Comparison of ENCODE assay signal across 12 cellular contexts in genomic region chrX:134161162-134161561, GRCh38.
DNase-seq lines count a peak whose midpoint lies in the region; ATAC-seq and TF ChIP-seq lines count a peak whose summit lies in the region.
"Had no signal": no experiment of that assay in that cellular context is flagged by ENCODE, and none has a peak within 500 bp of the region (broad histone marks: within the 10 kb centered on the region; RNA-seq: fewer than 3 reads in every experiment).

No MANE protein-coding gene starts in this region.

- H3K27me3 ChIP-seq in tibial artery: no peaks in the 10 kb centered on the region
- H3K27me3 ChIP-seq: SJSA1 had no signal

- no peaks in the 10 kb centered on the region for H3K4me1 ChIP-seq in tibial artery
- H3K4me1 ChIP-seq: SJSA1 had no signal

- TF ChIP-seq CTCF in epithelial cell of proximal tubule (conservative IDR thresholded peaks at IDR 0.05; ENCODE audit: low read depth, low read length) (no peak), tibial artery (IDR thresholded peaks at IDR 0.05) (no peak)

- ATAC-seq in GM18870 (IDR thresholded peaks at IDR 0.05; ENCODE audit: unreplicated experiment) (peak; percentile 85), GM21447 (IDR thresholded peaks at IDR 0.05; ENCODE audit: unreplicated experiment) (peak; percentile 94), HG03095 (IDR thresholded peaks at IDR 0.05; ENCODE audit: unreplicated experiment) (peak; percentile 87)

- no peaks in the 10 kb centered on the region for H3K36me3 ChIP-seq in tibial artery
- H3K36me3 ChIP-seq: SJSA1 had no signal

- no peak overlapping the region for H3K27ac ChIP-seq in tibial artery
- H3K27ac ChIP-seq: SJSA1 had no signal

- DNase-seq in epithelial cell of proximal tubule (ENCODE audit: low read depth) (peak; percentile 20), DMS153 (lab: John Stamatoyannopoulos, UW) (no peak), tibial artery (no peak), ureter (ENCODE audit: low spot score) (no peak)
- DNase-seq in activated CD4-positive, alpha-beta T cell treated with anti-CD3 and anti-CD28 coated beads, Interleukin-2, amount 50 U/mL, for 4 hours: no peak
- DNase-seq: DMS 273 treated with DMSO at 0.1 percent for 48 hours; effector CD4-positive, alpha-beta T cell; IMR-90 had no signal

- intact Hi-C loops in tibial artery (cut with DNase I; ENCODE audit: low total_unique reads): no loop called here

- H3K4me3 ChIP-seq in epithelial cell of proximal tubule (ENCODE audit: low read depth, low read length) (no peak overlapping the region), tibial artery (no peak overlapping the region)
- H3K4me3 ChIP-seq: SJSA1 had no signal

- no peaks in the 10 kb centered on the region for H3K9me3 ChIP-seq in tibial artery
- H3K9me3 ChIP-seq: SJSA1 had no signal
